ENCODE assay signal across 1 cellular context in the genomic region with DNA sequence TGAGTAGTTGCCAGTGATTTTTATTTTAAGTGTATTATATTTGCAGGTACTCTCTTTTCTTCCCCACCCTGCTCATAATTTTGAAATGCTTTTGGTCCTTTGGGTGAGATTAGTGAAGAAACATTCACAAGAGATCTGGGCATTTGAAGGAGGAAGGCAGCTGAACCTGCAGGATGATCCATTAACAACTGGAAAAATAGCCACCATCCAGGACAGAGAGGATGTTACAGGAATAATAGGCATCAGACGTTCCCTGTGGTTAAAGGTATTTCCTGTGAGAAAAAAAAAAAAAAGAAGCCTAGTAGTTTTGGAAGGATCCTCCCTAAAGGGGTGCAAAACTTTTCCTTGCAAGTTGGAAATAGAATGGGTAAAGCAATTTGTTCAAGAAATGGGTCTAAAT.
TF ChIP-seq lines count a peak whose summit lies in the region.

No MANE protein-coding gene starts in this region.

TF ChIP-seq in WTC11, 78 proteins besides CTCF, POLR2A, EP300 and RAD21 (continued from another document):
- TF ChIP-seq, protein P1, sequence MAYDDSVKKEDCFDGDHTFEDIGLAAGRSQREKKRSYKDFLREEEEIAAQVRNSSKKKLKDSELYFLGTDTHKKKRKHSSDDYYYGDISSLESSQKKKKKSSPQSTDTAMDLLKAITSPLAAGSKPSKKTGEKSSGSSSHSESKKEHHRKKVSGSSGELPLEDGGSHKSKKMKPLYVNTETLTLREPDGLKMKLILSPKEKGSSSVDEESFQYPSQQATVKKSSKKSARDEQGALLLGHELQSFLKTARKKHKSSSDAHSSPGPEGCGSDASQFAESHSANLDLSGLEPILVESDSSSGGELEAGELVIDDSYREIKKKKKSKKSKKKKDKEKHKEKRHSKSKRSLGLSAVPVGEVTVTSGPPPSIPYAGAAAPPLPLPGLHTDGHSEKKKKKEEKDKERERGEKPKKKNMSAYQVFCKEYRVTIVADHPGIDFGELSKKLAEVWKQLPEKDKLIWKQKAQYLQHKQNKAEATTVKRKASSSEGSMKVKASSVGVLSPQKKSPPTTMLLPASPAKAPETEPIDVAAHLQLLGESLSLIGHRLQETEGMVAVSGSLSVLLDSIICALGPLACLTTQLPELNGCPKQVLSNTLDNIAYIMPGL (CRISPR knock-in tag; IDR thresholded peaks at IDR 0.05): no peak
- no peak for TF ChIP-seq NFATC4 (CRISPR knock-in tag; IDR thresholded peaks at IDR 0.05)
